In the genomic region with DNA sequence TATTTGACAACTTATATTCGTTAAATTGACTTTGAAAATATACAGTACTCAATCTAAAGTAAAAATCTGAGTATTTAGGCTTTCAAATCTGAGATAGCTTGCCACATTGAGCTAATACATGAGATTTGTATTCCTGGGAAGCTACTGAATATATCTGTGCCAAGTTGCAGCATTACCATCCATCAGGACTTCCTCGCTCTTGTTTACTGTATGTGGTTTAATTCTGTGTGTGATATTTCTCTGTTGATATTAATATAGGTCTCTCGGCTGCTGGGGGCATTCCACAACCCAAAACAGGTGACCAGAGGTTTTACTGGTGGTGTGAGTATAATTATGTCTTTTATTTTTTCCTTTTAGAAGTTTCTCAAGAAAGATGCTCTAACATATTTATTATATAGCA, we compare ENCODE assay signal across 1 cellular context.
TF ChIP-seq lines count a peak whose summit lies in the region.

No MANE protein-coding gene starts in this region.

TF ChIP-seq in WTC11, 78 proteins besides CTCF, POLR2A, EP300 and RAD21 (continued from another document):
- TF ChIP-seq, protein P1, sequence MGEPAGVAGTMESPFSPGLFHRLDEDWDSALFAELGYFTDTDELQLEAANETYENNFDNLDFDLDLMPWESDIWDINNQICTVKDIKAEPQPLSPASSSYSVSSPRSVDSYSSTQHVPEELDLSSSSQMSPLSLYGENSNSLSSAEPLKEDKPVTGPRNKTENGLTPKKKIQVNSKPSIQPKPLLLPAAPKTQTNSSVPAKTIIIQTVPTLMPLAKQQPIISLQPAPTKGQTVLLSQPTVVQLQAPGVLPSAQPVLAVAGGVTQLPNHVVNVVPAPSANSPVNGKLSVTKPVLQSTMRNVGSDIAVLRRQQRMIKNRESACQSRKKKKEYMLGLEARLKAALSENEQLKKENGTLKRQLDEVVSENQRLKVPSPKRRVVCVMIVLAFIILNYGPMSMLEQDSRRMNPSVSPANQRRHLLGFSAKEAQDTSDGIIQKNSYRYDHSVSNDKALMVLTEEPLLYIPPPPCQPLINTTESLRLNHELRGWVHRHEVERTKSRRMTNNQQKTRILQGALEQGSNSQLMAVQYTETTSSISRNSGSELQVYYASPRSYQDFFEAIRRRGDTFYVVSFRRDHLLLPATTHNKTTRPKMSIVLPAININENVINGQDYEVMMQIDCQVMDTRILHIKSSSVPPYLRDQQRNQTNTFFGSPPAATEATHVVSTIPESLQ (CRISPR knock-in tag; IDR thresholded peaks at IDR 0.05): no peak
- TF ChIP-seq GRHL2 (CRISPR knock-in tag; IDR thresholded peaks at IDR 0.05; ENCODE audit: insufficient replicate concordance, severe bottlenecking) (no peak), NFE2L1 (CRISPR knock-in tag; IDR thresholded peaks at IDR 0.05) (no peak), E2F5 (CRISPR knock-in tag; IDR thresholded peaks at IDR 0.05) (no peak), KAT7 (CRISPR knock-in tag; IDR thresholded peaks at IDR 0.05; ENCODE audit: borderline replicate concordance) (no peak), RELA (CRISPR knock-in tag; IDR thresholded peaks at IDR 0.05; ENCODE audit: borderline replicate concordance) (no peak), NR1H2 (CRISPR knock-in tag; IDR thresholded peaks at IDR 0.05) (no peak), ZNF423 (CRISPR knock-in tag; IDR thresholded peaks at IDR 0.05) (no peak), MLX (CRISPR knock-in tag; IDR thresholded peaks at IDR 0.05) (no peak), GTF2I (CRISPR knock-in tag; conservative IDR thresholded peaks at IDR 0.05) (no peak)
- TF ChIP-seq, protein P2, sequence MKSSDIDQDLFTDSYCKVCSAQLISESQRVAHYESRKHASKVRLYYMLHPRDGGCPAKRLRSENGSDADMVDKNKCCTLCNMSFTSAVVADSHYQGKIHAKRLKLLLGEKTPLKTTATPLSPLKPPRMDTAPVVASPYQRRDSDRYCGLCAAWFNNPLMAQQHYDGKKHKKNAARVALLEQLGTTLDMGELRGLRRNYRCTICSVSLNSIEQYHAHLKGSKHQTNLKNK (CRISPR knock-in tag; IDR thresholded peaks at IDR 0.05): no peak
